In genomic region chr20:62772994-62773858, GRCh38 we compare ENCODE assay signal across 10 cellular contexts. TPM values are rescaled to one million over a fixed set of nuclear protein-coding genes. Genes with fewer than 3 reads are reported as not detected.
DNase-seq lines count a peak whose midpoint lies in the region; ATAC-seq, FAIRE-seq and TF ChIP-seq lines count a peak whose summit lies in the region.
"Had no signal": no experiment of that assay in that cellular context is flagged by ENCODE, and none has a peak within 500 bp of the region (broad histone marks: within the 10 kb centered on the region; RNA-seq: fewer than 3 reads in every experiment).

No MANE protein-coding gene starts in this region.

- FAIRE-seq in HTR-8/SVneo (lab: Jason Lieb, UNC): peak; percentile 89

- no peak overlapping the region for H3K4me3 ChIP-seq in astrocyte of the cerebellum (ENCODE audit: low read depth, low read length)

- DNase-seq in AG08396 (ENCODE audit: low spot score) (peak; percentile 54), HTR-8/SVneo (ENCODE audit: insufficient read length, low spot score) (no peak), astrocyte of the cerebellum (ENCODE audit: low read depth) (peak; percentile 19), left lobe of liver (ENCODE audit: low spot score) (peak; percentile 86), NCI-H774 (lab: John Stamatoyannopoulos, UW) (no peak), OCI-M1 (lab: John Stamatoyannopoulos, UW) (no peak), NOMO-1 treated with DMSO at 0.1 percent for 48 hours (lab: John Stamatoyannopoulos, UW; ENCODE audit: unreplicated experiment) (no peak)
- DNase-seq: activated naive CD4-positive, alpha-beta T cell treated with anti-CD3 and anti-CD28 coated beads, Interleukin-2, amount 10 ng/mL, durations not matched to agents 7 days and 5 days; islet precursor cell had no signal

- in situ Hi-C loops in astrocyte of the cerebellum (cut with HindIII; ENCODE audit: low sequenced_read_pairs): no loop called here

- no peak for TF ChIP-seq CTCF in astrocyte of the cerebellum (IDR thresholded peaks at IDR 0.05; ENCODE audit: low read depth, low read length, missing control alignments)

- ATAC-seq in left lobe of liver: peak; percentile 65
- ATAC-seq in HG03354 (IDR thresholded peaks at IDR 0.05; ENCODE audit: poor library complexity, severe bottlenecking, unreplicated experiment): no peak

RNA-seq across cellular contexts. Expression of gene MRGBP, which starts 23.0 kb away (rescaled TPM):
- total RNA-seq in left lobe of liver: 5.5 TPM

RNA-seq across cellular contexts. Expression of gene OGFR, which starts 31.4 kb away (rescaled TPM):
- 49.5 TPM for total RNA-seq in left lobe of liver

RNA-seq across cellular contexts. Expression of gene COL9A3, which starts 43.6 kb away (rescaled TPM):
- total RNA-seq in left lobe of liver: 4.0 TPM

Comparison
In these comparisons a context has a peak if more than half of its experiments do, and no peak if none do; other contexts are left out.
1. DNase-seq: peak in AG08396 (single experiment), astrocyte of the cerebellum (single experiment) and left lobe of liver (single experiment); none in HTR-8/SVneo (single experiment), NCI-H774 (single experiment), OCI-M1 (single experiment) and NOMO-1 treated with DMSO at 0.1 percent for 48 hours (single experiment).